In the genomic region with DNA sequence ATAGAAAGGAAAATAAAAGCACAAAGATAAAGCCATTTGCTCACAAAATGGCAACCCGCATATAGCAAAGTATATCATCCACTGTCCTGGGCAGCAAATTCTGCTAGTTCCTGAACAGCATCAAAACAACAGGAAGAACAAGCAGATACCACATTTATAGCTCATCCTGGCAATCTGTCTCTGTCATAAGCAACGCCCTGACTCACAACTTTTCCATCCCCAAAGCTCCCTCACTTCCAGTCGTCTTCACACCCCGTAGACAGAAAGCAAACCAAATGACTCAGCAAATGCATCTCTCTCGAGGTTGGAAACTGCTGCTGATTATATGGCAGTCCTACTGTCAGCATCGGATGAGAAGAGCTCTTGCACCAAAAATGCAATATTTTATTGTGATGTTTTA, we compare ENCODE assay signal across 10 cellular contexts.
A peak's percentile ranks its signal among the peaks of the same experiment; 100 is the strongest.
DNase-seq lines count a peak whose midpoint lies in the region; ATAC-seq and TF ChIP-seq lines count a peak whose summit lies in the region.
"Had no signal": no experiment of that assay in that cellular context is flagged by ENCODE, and none has a peak within 500 bp of the region (broad histone marks: within the 10 kb centered on the region; RNA-seq: fewer than 3 reads in every experiment).

No MANE protein-coding gene starts in this region.

- no peak overlapping the region for H3K27ac ChIP-seq in IMR-90 (ENCODE audit: insufficient read depth, low read length)
- H3K27ac ChIP-seq in mesodermal cell (ENCODE audit: low read depth, low read length, severe bottlenecking), result peak overlapping the region; percentile 46
- no peak overlapping the region for H3K27ac ChIP-seq in esophagus squamous epithelium
- H3K27ac ChIP-seq in uterus, result no peak overlapping the region
- no peak overlapping the region for H3K27ac ChIP-seq in CD4-positive, alpha-beta memory T cell (ENCODE audit: low read depth, low read length)

- H2BK20ac ChIP-seq in IMR-90 (ENCODE audit: low read depth, low read length), result peak overlapping the region; percentile 27; the same call in 1 of the 2 replicates

- no peak for TF ChIP-seq POLR2A in IMR-90 (IDR thresholded peaks at IDR 0.05; ENCODE audit: low read depth, low read length)
- no peak for TF ChIP-seq POLR2A in esophagus squamous epithelium (IDR thresholded peaks at IDR 0.05)
- TF ChIP-seq POLR2A in uterus (IDR thresholded peaks at IDR 0.05), result no peak

- H3K27me3 Mint-ChIP-seq in CD4-positive, alpha-beta memory T cell, result no peaks in the 10 kb centered on the region
- H3K27me3 Mint-ChIP-seq: dendritic cell treated with granulocyte-macrophage colony-stimulating factor and Interleukin-4, amounts not matched to agents 40 ng/mL and 50 ng/mL, for 4 days had no signal

- H4K5ac ChIP-seq in IMR-90 (ENCODE audit: low read depth, low read length), result peak overlapping the region; percentile 13; the same call in 1 of the 2 replicates

- H3K36me3 ChIP-seq in BJ (ENCODE audit: control insufficient read depth, insufficient read depth, low read length) (no peaks in the 10 kb centered on the region), IMR-90 (ENCODE audit: control insufficient read depth, insufficient read depth, low read length) (no peaks in the 10 kb centered on the region), mesodermal cell (ENCODE audit: control insufficient read depth, insufficient read depth, low read length) (no peaks in the 10 kb centered on the region), esophagus squamous epithelium (no peaks in the 10 kb centered on the region), uterus (no peaks in the 10 kb centered on the region)
- no peaks in the 10 kb centered on the region for H3K36me3 ChIP-seq in CD4-positive, alpha-beta memory T cell (ENCODE audit: insufficient read depth, low read length)

- peak overlapping the region in 1 of 2 experiments; percentile 52; a peak in 2 of 4 replicates for H4K8ac ChIP-seq in IMR-90 (ENCODE audit: low read depth in 2 of 2, low read length in 2 of 2)

- no peak overlapping the region for H2AK5ac ChIP-seq in IMR-90 (ENCODE audit: low read depth, low read length)

- 0 out of 2 replicates have a peak overlapping the region, but pooled peaks have one; percentile 23 for H4K91ac ChIP-seq in IMR-90 (ENCODE audit: insufficient read depth, low read depth, low read length)

- peak overlapping the region in 1 of 7 donors; percentile 15 for H3K27ac Mint-ChIP-seq in CD4-positive, alpha-beta memory T cell
- H3K27ac Mint-ChIP-seq: dendritic cell treated with granulocyte-macrophage colony-stimulating factor and Interleukin-4, amounts not matched to agents 40 ng/mL and 50 ng/mL, for 4 days had no signal

- in situ Hi-C loops in IMR-90 (cut with MboI; ENCODE audit: low sequenced_read_pairs), result no loop called here

- peaks cover 6 to 11% (median 8%) of the 10 kb centered on the region in 4 donors for H3K4me1 Mint-ChIP-seq in CD4-positive, alpha-beta memory T cell

- no peak overlapping the region; the same call in 1 of the 2 replicates for H3K23ac ChIP-seq in IMR-90 (ENCODE audit: low read depth, low read length)

- BruUV-seq in IMR-90 (replicated peaks; lab: Mats Ljungman, UMichigan), result no TSS peak

- peak; percentile 90 for ATAC-seq in IMR-90 (ENCODE audit: low read depth)

- H3K4me1 ChIP-seq in IMR-90 (ENCODE audit: control insufficient read depth, insufficient read depth, low read length) (peaks cover 2% of the 10 kb centered on the region; the same call in 1 of the 2 replicates), mesodermal cell (ENCODE audit: control insufficient read depth, insufficient read depth, low read length, poor library complexity, severe bottlenecking) (peaks cover 7% of the 10 kb centered on the region), esophagus squamous epithelium (no peaks in the 10 kb centered on the region), uterus (no peaks in the 10 kb centered on the region)
- H3K4me1 ChIP-seq in CD4-positive, alpha-beta memory T cell (ENCODE audit: insufficient read depth, low read length), result peaks cover 8% of the 10 kb centered on the region

- peak overlapping the region; percentile 16; the same call in 1 of the 2 replicates for H3K56ac ChIP-seq in IMR-90 (ENCODE audit: extremely low read depth, insufficient read depth, low read length)

- TF ChIP-seq CTCF in BJ (IDR thresholded peaks at IDR 0.05; ENCODE audit: insufficient read depth, low read depth, low read length) (no peak), IMR-90 (conservative IDR thresholded peaks at IDR 0.05; ENCODE audit: low read depth, low read length) (no peak), esophagus squamous epithelium (IDR thresholded peaks at IDR 0.05) (no peak), uterus (IDR thresholded peaks at IDR 0.05) (no peak)

- DNase-seq in BJ (ENCODE audit: low read depth), result peak; percentile 54
- peak; percentile 89 for DNase-seq in IMR-90
- peak; percentile 23 for DNase-seq in amniotic stem cell (lab: John Stamatoyannopoulos, UW)
- no peak for DNase-seq in esophagus squamous epithelium (lab: John Stamatoyannopoulos, UW)
- DNase-seq in uterus, result no peak
- DNase-seq in CD4-positive, alpha-beta memory T cell, result no peak
- no peak for DNase-seq in NOMO-1 (lab: John Stamatoyannopoulos, UW; ENCODE audit: unreplicated experiment in 2 of 2)
- DNase-seq: SW 1271 had no signal

- peaks cover 0 to 20% of the 10 kb centered on the region in 2 donors for H3K36me3 Mint-ChIP-seq in CD4-positive, alpha-beta memory T cell

- peaks cover 0 to 17% of the 10 kb centered on the region in 2 experiments; a peak in 2 of 4 replicates for H3K79me1 ChIP-seq in IMR-90 (ENCODE audit: low read depth in 1 of 2, low read length in 2 of 2)

- H3K9me3 Mint-ChIP-seq in CD4-positive, alpha-beta memory T cell, result peaks cover 0 to 2% (median 0%) of the 10 kb centered on the region in 8 donors
- H3K9me3 Mint-ChIP-seq: dendritic cell treated with granulocyte-macrophage colony-stimulating factor and Interleukin-4, amounts not matched to agents 40 ng/mL and 50 ng/mL, for 4 days had no signal

- H3K9me1 ChIP-seq in IMR-90 (ENCODE audit: insufficient read depth, low read length), result 0 out of 2 replicates have a peak, but pooled peaks cover 3% of the 10 kb centered on the region

- H2AK9ac ChIP-seq in IMR-90 (replicated peaks; ENCODE audit: low read depth, low read length, poor library complexity), result no peak overlapping the region

- peak overlapping the region; percentile 67; the same call in 1 of the 2 replicates for H3K4ac ChIP-seq in IMR-90 (ENCODE audit: low read depth, low read length)

- peak overlapping the region; percentile 50; the same call in 1 of the 2 replicates for H3K14ac ChIP-seq in IMR-90 (replicated peaks; ENCODE audit: low read depth, low read length)

- H3K4me3 Mint-ChIP-seq in CD4-positive, alpha-beta memory T cell, result peak overlapping the region in 4 of 8 donors; percentile 31 to 59 (median 42)
- H3K4me3 Mint-ChIP-seq: dendritic cell treated with granulocyte-macrophage colony-stimulating factor and Interleukin-4, amounts not matched to agents 40 ng/mL and 50 ng/mL, for 4 days had no signal

- peak overlapping the region; percentile 18; the same call in 1 of the 2 replicates for H3K18ac ChIP-seq in IMR-90 (ENCODE audit: low read depth, low read length)

- dilution Hi-C loops in IMR-90 (cut with HindIII; ENCODE audit: low sequenced_read_pairs, unreplicated experiment), result no loop called here

- peak overlapping the region; percentile 63; the same call in 1 of the 2 replicates for H3K4me2 ChIP-seq in IMR-90 (ENCODE audit: low read depth, low read length)

- no peak overlapping the region; the same call in 2 of the 3 replicates for H2BK15ac ChIP-seq in IMR-90 (ENCODE audit: low read depth, low read length)

- H2BK5ac ChIP-seq in IMR-90 (ENCODE audit: low read depth, low read length, poor library complexity, severe bottlenecking), result peak overlapping the region; percentile 62

- H2AFZ ChIP-seq in IMR-90 (replicated peaks; ENCODE audit: low read length, poor library complexity), result peak overlapping the region; percentile 79

- POLR2A ChIA-PET in BJ (lab: Charles Lee) (no interaction called here), IMR-90 (lab: Charles Lee; ENCODE audit: unreplicated experiment) (no interaction called here)
- POLR2A ChIA-PET in CD4-positive, alpha-beta memory T cell (lab: Charles Lee; ENCODE audit: partially characterized antibody), result no interaction called here

- H3K9ac ChIP-seq in IMR-90 (ENCODE audit: low read depth, low read length), result no peak overlapping the region

- H2BK120ac ChIP-seq in IMR-90 (ENCODE audit: low read depth, low read length), result peak overlapping the region; percentile 23

- H3K4me3 ChIP-seq in BJ (ENCODE audit: low read depth, low read length), result no peak overlapping the region
- no peak overlapping the region; the same call in 1 of the 2 replicates for H3K4me3 ChIP-seq in IMR-90 (ENCODE audit: insufficient read depth, low read depth, low read length)
- H3K4me3 ChIP-seq in mesodermal cell (ENCODE audit: extremely low read depth, insufficient read depth, low read length, poor library complexity, severe bottlenecking), result no peak overlapping the region
- no peak overlapping the region for H3K4me3 ChIP-seq in esophagus squamous epithelium
- no peak overlapping the region for H3K4me3 ChIP-seq in uterus
- H3K4me3 ChIP-seq in CD4-positive, alpha-beta memory T cell (ENCODE audit: low read length in 2 of 2), result no peak overlapping the region

- CTCF ChIA-PET in BJ (lab: Yijun Ruan, JAX), result interaction anchor here (1.4 kb wide), 1 partner anchor 10 kb away, joined by 3 read pairs; no protein-coding TSS in a partner anchor
- CTCF ChIA-PET in IMR-90 (lab: Yijun Ruan, JAX), result no interaction called here
- CTCF ChIA-PET in CD4-positive, alpha-beta memory T cell (lab: Charles Lee; ENCODE audit: partially characterized antibody), result interaction anchor here (1.3 kb wide), 1 partner anchor 115 kb away, joined by 3 read pairs; no protein-coding TSS in a partner anchor

- no peaks in the 10 kb centered on the region for H3K27me3 ChIP-seq in BJ (ENCODE audit: control insufficient read depth, insufficient read depth, low read length)
- H3K27me3 ChIP-seq in IMR-90 (ENCODE audit: control insufficient read depth, insufficient read depth, low read length), result no peaks in the 10 kb centered on the region
- no peaks in the 10 kb centered on the region for H3K27me3 ChIP-seq in esophagus squamous epithelium
- H3K27me3 ChIP-seq in uterus, result no peaks in the 10 kb centered on the region
- no peaks in the 10 kb centered on the region for H3K27me3 ChIP-seq in CD4-positive, alpha-beta memory T cell (ENCODE audit: insufficient read depth, low read length)

- WGBS in IMR-90 (ENCODE audit: extremely low coverage in 2 of 2, insufficient read length in 1 of 2), 2 experiments, result 40% methylated on average over 2 of the region's 6 CpGs; no CpG with 5 or more reads in 1 of the 2 experiments
- WGBS in mesodermal cell (ENCODE audit: insufficient coverage in 2 of 2), 2 experiments, result 69 to 77% methylated on average over 3 to 5 of the region's 6 CpGs
- 34 to 39% methylated on average over 6 of the region's 6 CpGs for WGBS in esophagus squamous epithelium, 2 donors

- H3K9me3 ChIP-seq in IMR-90 (ENCODE audit: control insufficient read depth, insufficient read depth, low read length), result no peaks in the 10 kb centered on the region
- H3K9me3 ChIP-seq in mesodermal cell (ENCODE audit: control insufficient read depth, low read length), result no peaks in the 10 kb centered on the region
- no peaks in the 10 kb centered on the region for H3K9me3 ChIP-seq in esophagus squamous epithelium
- no peaks in the 10 kb centered on the region for H3K9me3 ChIP-seq in uterus
- H3K9me3 ChIP-seq in CD4-positive, alpha-beta memory T cell (ENCODE audit: control insufficient read depth in 1 of 2, low read length in 2 of 2), result no peaks in the 10 kb centered on the region

- no peak for TF ChIP-seq RAD21 in IMR-90 (IDR thresholded peaks at IDR 0.05; ENCODE audit: low read length)

- intact Hi-C loops in IMR-90 (cut with micrococcal nuclease), result no loop called here
- intact Hi-C loops in esophagus squamous epithelium (cut with DNase I), result no loop called here
- intact Hi-C loops in uterus (cut with DNase I; ENCODE audit: low total_unique reads), result no loop called here
- intact Hi-C loops in CD4-positive, alpha-beta memory T cell (cut with micrococcal nuclease), result no loop called here

- H4K20me1 ChIP-seq in IMR-90 (ENCODE audit: insufficient read depth, low read length), result no peaks in the 10 kb centered on the region

Comparison
In these comparisons a context has a peak if more than half of its experiments do, and no peak if none do; other contexts are left out.
1. DNase-seq: peak in BJ (single experiment), IMR-90 (single experiment) and amniotic stem cell (single experiment); none in esophagus squamous epithelium (single experiment), uterus (0 of 2), CD4-positive, alpha-beta memory T cell (0 of 5) and NOMO-1 (0 of 2).